Comparison of ENCODE assay signal across 17 cellular contexts in genomic region chr6:129136751-129137150, GRCh38.
"Had no signal": no experiment of that assay in that cellular context is flagged by ENCODE, and none has a peak within 500 bp of the region (broad histone marks: within the 10 kb centered on the region; RNA-seq: fewer than 3 reads in every experiment).

No MANE protein-coding gene starts in this region.

- H3K27me3 ChIP-seq: adrenal gland, pancreas, suprapubic skin, tibial nerve had no signal

- H3K9me3 ChIP-seq: pancreas, prostate gland, suprapubic skin, tibial nerve had no signal

- H3K36me3 ChIP-seq: adrenal gland, pancreas, prostate gland, suprapubic skin, tibial nerve had no signal

- DNase-seq: activated CD4-positive, alpha-beta T cell treated with anti-CD3 and anti-CD28 coated beads for 4 hours; activated CD4-positive, alpha-beta T cell treated with anti-CD3 and anti-CD28 coated beads, Interleukin-2, amount 50 U/mL, for 4 hours; activated naive CD4-positive, alpha-beta T cell treated with Interleukin-2 at 50 U/mL for 16 hours; activated T-cell treated with anti-CD3 and anti-CD28 coated beads for 4 hours; activated T-cell treated with anti-CD3 and anti-CD28 coated beads, Interleukin-2, amount 50 U/mL, for 72 hours; adrenal gland; aorta; midbrain; naive thymus-derived CD4-positive, alpha-beta T cell; pancreas; stimulated activated naive CD4-positive, alpha-beta T cell; SW 1271; T-helper 9 cell had no signal

- ATAC-seq: activated T-cell treated with anti-CD3 and anti-CD28 coated beads, Interleukin-2, amount 50 U/mL, for 72 hours; naive thymus-derived CD4-positive, alpha-beta T cell; pancreas had no signal

- H3K4me1 ChIP-seq: pancreas, prostate gland had no signal

- H3K4me3 ChIP-seq: adrenal gland, pancreas, prostate gland, suprapubic skin, tibial nerve had no signal

- H3K27ac ChIP-seq: adrenal gland, pancreas, prostate gland, VCaP had no signal
